23 cellular contexts compared by ENCODE assay signal in genomic region chr11:20639688-20640087, GRCh38. TPM values are rescaled to one million over a fixed set of nuclear protein-coding genes. Genes with fewer than 3 reads are reported as not detected.
DNase-seq lines count a peak whose midpoint lies in the region; ATAC-seq, FAIRE-seq and TF ChIP-seq lines count a peak whose summit lies in the region.
"Had no signal": no experiment of that assay in that cellular context is flagged by ENCODE, and none has a peak within 500 bp of the region (broad histone marks: within the 10 kb centered on the region; RNA-seq: fewer than 3 reads in every experiment).

No MANE protein-coding gene starts in this region.

- H3K9me3 ChIP-seq in right lobe of liver (no peaks in the 10 kb centered on the region), HepG2 (ENCODE audit: low read length) (no peaks in the 10 kb centered on the region)
- H3K9me3 ChIP-seq: HAP-1 had no signal

- H3K79me2 ChIP-seq in HepG2 (ENCODE audit: insufficient read depth, low read length) = no peaks in the 10 kb centered on the region

- DNase-seq in right lobe of liver (peak in 1 of 3 donors; percentile 60), HepG2 (ENCODE audit: low spot score) (no peak), G401 (ENCODE audit: low spot score) (peak; percentile 76), cerebellum (ENCODE audit: low spot score) (peak; percentile 61), cardiac septum (ENCODE audit: low spot score) (no peak), HT-29 (ENCODE audit: low spot score) (no peak)
- DNase-seq: C1 segment of cervical spinal cord; Calu3; CD4-positive, alpha-beta memory T cell; COR-L47; DMS79; EL; GF-D8; GOT3; HFFc6 had no signal

- POLR2A ChIA-PET in HepG2 (lab: Yijun Ruan, JAX) = no interaction called here

- H2AFZ ChIP-seq in HepG2 (ENCODE audit: low read length) = no peak overlapping the region

- CTCF ChIA-PET in HepG2 (lab: Yijun Ruan, JAX; ENCODE audit: low intra/inter-chr PET ratio, low total read pairs) = no interaction called here

- WGBS in right lobe of liver (ENCODE audit: insufficient coverage, low coverage, low lambda C conversion rate, missing lambda C conversion rate) = 11% methylated on average over 2 of the region's 3 CpGs
- 10% methylated on average over 2 of the region's 3 CpGs for WGBS in HepG2 (ENCODE audit: low lambda C conversion rate)

- BruUV-seq in HepG2 (replicated peaks; lab: Mats Ljungman, UMichigan) = no TSS peak

- H3K4me2 ChIP-seq in HepG2 (ENCODE audit: low read depth, low read length) = no peak overlapping the region

- H3K4me1 ChIP-seq in right lobe of liver (no peaks in the 10 kb centered on the region), HepG2 (ENCODE audit: insufficient read depth, low read length) (no peaks in the 10 kb centered on the region)
- H3K4me1 ChIP-seq: HAP-1 had no signal

- no peaks in the 10 kb centered on the region for H4K20me1 ChIP-seq in HepG2 (ENCODE audit: insufficient read depth, low read length)

- H3K27me3 ChIP-seq in right lobe of liver (no peaks in the 10 kb centered on the region), HepG2 (ENCODE audit: control insufficient read depth in 1 of 2, insufficient read depth in 2 of 2, low read length in 2 of 2) (peaks cover 0 to 13% of the 10 kb centered on the region in 2 experiments; a peak in 3 of 5 replicates)

- H3K36me3 ChIP-seq in right lobe of liver = no peaks in the 10 kb centered on the region
- no peaks in the 10 kb centered on the region for H3K36me3 ChIP-seq in HepG2 (replicated peaks in 1 of 2; ENCODE audit: control insufficient read depth in 1 of 2, insufficient read depth in 2 of 2, low read length in 2 of 2)
- H3K36me3 ChIP-seq: HAP-1 had no signal

- H3K27ac ChIP-seq in right lobe of liver = no peak overlapping the region
- H3K27ac ChIP-seq in HepG2 (ENCODE audit: extremely low read length, insufficient read depth, low read length) = no peak overlapping the region

- intact Hi-C loops in right lobe of liver (cut with DNase I) (no loop called here), HepG2 (cut with micrococcal nuclease; ENCODE audit: unreplicated experiment) (no loop called here), cardiac septum (cut with DNase I) (loop anchor here (10.0 kb wide), 1 partner anchor 1515 kb away; no protein-coding TSS in a partner anchor)

- H3K4me3 ChIP-seq in right lobe of liver (no peak overlapping the region), HepG2 (replicated peaks in 1 of 3; ENCODE audit: insufficient read depth in 1 of 3, low read depth in 2 of 3, low read length in 3 of 3) (no peak overlapping the region)
- H3K4me3 ChIP-seq: HAP-1 had no signal

- TF ChIP-seq CTCF in right lobe of liver (IDR thresholded peaks at IDR 0.05) = no peak
- no peak for TF ChIP-seq CTCF in HepG2 (CRISPR knock-in tag; IDR thresholded peaks at IDR 0.05)

- no peak for TF ChIP-seq RAD21 in HepG2 (CRISPR knock-in tag; IDR thresholded peaks at IDR 0.05)

- in situ Hi-C loops in HepG2 (cut with HindIII; ENCODE audit: extremely low pct_ligation_motif_present, low pct_unique_long_range_greater_than_20kb) = loop anchor here (25.0 kb wide), 1 partner anchor 1673 kb away; no protein-coding TSS in a partner anchor
- in situ Hi-C loops in G401 (cut with HindIII; ENCODE audit: low sequenced_read_pairs) = no loop called here

- TF ChIP-seq POLR2A in right lobe of liver (IDR thresholded peaks at IDR 0.05) (no peak), HepG2 (IDR thresholded peaks at IDR 0.05; ENCODE audit: insufficient read depth in 1 of 2, low read depth in 2 of 2, low read length in 2 of 2) (no peak)

- ATAC-seq in right lobe of liver (peak in 3 of 4 donors; percentile 26 to 91 (median 28)), HepG2 (no peak), HG03095 (IDR thresholded peaks at IDR 0.05; ENCODE audit: unreplicated experiment) (no peak)

- FAIRE-seq in HepG2 (lab: Jason Lieb, UNC) = no peak
- FAIRE-seq: GM12891, GM18507, H54 had no signal

- H3K9ac ChIP-seq in HepG2 (ENCODE audit: insufficient read depth, low read depth, low read length) = no peak overlapping the region

- TF ChIP-seq EP300 in HepG2 (IDR thresholded peaks at IDR 0.05; ENCODE audit: low read depth in 2 of 2, low read length in 2 of 2) (no peak), HepG2 (CRISPR knock-in tag; IDR thresholded peaks at IDR 0.05; ENCODE audit: borderline replicate concordance) (no peak)

TF ChIP-seq in HepG2, 621 proteins besides CTCF, POLR2A, EP300 and RAD21:
- TF ChIP-seq RORA (CRISPR knock-in tag; IDR thresholded peaks at IDR 0.05) = no peak
- TF ChIP-seq SAP130 (CRISPR knock-in tag; IDR thresholded peaks at IDR 0.05; ENCODE audit: low read depth) = no peak
- TF ChIP-seq KDM3A (CRISPR knock-in tag; IDR thresholded peaks at IDR 0.05; ENCODE audit: low read depth) = no peak
- TF ChIP-seq, protein P1, sequence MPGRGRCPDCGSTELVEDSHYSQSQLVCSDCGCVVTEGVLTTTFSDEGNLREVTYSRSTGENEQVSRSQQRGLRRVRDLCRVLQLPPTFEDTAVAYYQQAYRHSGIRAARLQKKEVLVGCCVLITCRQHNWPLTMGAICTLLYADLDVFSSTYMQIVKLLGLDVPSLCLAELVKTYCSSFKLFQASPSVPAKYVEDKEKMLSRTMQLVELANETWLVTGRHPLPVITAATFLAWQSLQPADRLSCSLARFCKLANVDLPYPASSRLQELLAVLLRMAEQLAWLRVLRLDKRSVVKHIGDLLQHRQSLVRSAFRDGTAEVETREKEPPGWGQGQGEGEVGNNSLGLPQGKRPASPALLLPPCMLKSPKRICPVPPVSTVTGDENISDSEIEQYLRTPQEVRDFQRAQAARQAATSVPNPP (CRISPR knock-in tag; IDR thresholded peaks at IDR 0.05) = no peak
- TF ChIP-seq NFE2L2 (IDR thresholded peaks at IDR 0.05; ENCODE audit: low read length) = no peak

RNA-seq across cellular contexts. Expression of gene NELL1, which starts 29.7 kb away (rescaled TPM):
- total RNA-seq in right lobe of liver = not detected
- not detected in 2 replicates for total RNA-seq in HepG2 (2016; rRNA removed; fragmentation: Illumina TruSeq; extraction: Trizol)
- total RNA-seq in HepG2 (2016; cell fraction: cytosol; rRNA removed; fragmentation: Illumina TruSeq; extraction: Trizol; ENCODE audit: low read depth) = not detected in 2 replicates
- not detected in 2 replicates for total RNA-seq in HepG2 (2016; cell fraction: insoluble cytoplasmic fraction; rRNA removed; fragmentation: Illumina TruSeq; extraction: Trizol)
- total RNA-seq in HepG2 (2016; cell fraction: membrane; rRNA removed; fragmentation: Illumina TruSeq; extraction: Trizol) = not detected in 2 replicates
- total RNA-seq in HepG2 (2016; cell fraction: nucleus; rRNA removed; fragmentation: Illumina TruSeq; extraction: Trizol) = not detected in 2 replicates
- polyA plus RNA-seq in HepG2 (2011; rRNA removed) = not detected in 2 replicates
- polyA plus RNA-seq in HepG2 (2011; cell fraction: cytosol; rRNA removed) = not detected in 2 replicates
- polyA plus RNA-seq in HepG2 (2011; cell fraction: nucleus; rRNA removed) = not detected in 2 replicates
- polyA plus RNA-seq in HepG2 (2012) = not detected in 2 replicates
- not detected in 2 replicates for polyA plus RNA-seq in HepG2 (2016; cell fraction: cytosol; fragmentation: Illumina TruSeq; extraction: Trizol; ENCODE audit: low read depth)
- polyA plus RNA-seq in HepG2 (2016; cell fraction: insoluble cytoplasmic fraction; fragmentation: Illumina TruSeq; extraction: Trizol; ENCODE audit: low read depth) = not detected in 2 replicates
- polyA plus RNA-seq in HepG2 (2016; cell fraction: membrane; fragmentation: Illumina TruSeq; extraction: Trizol; ENCODE audit: low read depth) = not detected in 2 replicates
- polyA plus RNA-seq in HepG2 (2016; cell fraction: nucleus; fragmentation: Illumina TruSeq; extraction: Trizol; ENCODE audit: insufficient read depth, low read depth) = not detected in 2 replicates
- not detected in 2 replicates for polyA minus RNA-seq in HepG2 (2011; rRNA and poly(A)+ RNA removed; ENCODE audit: low replicate concordance)
- not detected in 2 replicates for polyA minus RNA-seq in HepG2 (2011; cell fraction: cytosol; rRNA and poly(A)+ RNA removed)
- not detected in 2 replicates for polyA minus RNA-seq in HepG2 (2011; cell fraction: nucleus; rRNA and poly(A)+ RNA removed)
- total RNA-seq in G401 (2014; rRNA removed; shearing (Covaris generic)) = 0.34 and 0.86 TPM in 2 replicates
- 58.3 TPM for total RNA-seq in cerebellum
- not detected for total RNA-seq in cardiac septum
- 0.13 TPM in 1 of 2 replicates, not detected in the other for total RNA-seq in HT-29 (2014; rRNA removed; shearing (Covaris generic))
- total RNA-seq: A172; Calu3; CD4-positive, alpha-beta memory T cell; HFFc6 had no signal
- polyA plus RNA-seq: BJ; CD4-positive, alpha-beta memory T cell had no signal

RNA-seq across cellular contexts. Expression of gene SLC6A5, which starts 40.3 kb away (rescaled TPM):
- not detected for total RNA-seq in right lobe of liver
- not detected in 2 replicates for total RNA-seq in HepG2 (2016; rRNA removed; fragmentation: Illumina TruSeq; extraction: Trizol)
- total RNA-seq in HepG2 (2016; cell fraction: cytosol; rRNA removed; fragmentation: Illumina TruSeq; extraction: Trizol; ENCODE audit: low read depth) = not detected in 2 replicates
- not detected in 2 replicates for total RNA-seq in HepG2 (2016; cell fraction: insoluble cytoplasmic fraction; rRNA removed; fragmentation: Illumina TruSeq; extraction: Trizol)
- not detected in 2 replicates for total RNA-seq in HepG2 (2016; cell fraction: membrane; rRNA removed; fragmentation: Illumina TruSeq; extraction: Trizol)
- not detected in 2 replicates for total RNA-seq in HepG2 (2016; cell fraction: nucleus; rRNA removed; fragmentation: Illumina TruSeq; extraction: Trizol)
- polyA plus RNA-seq in HepG2 (2011; rRNA removed) = not detected in 2 replicates
- not detected in 2 replicates for polyA plus RNA-seq in HepG2 (2011; cell fraction: cytosol; rRNA removed)
- polyA plus RNA-seq in HepG2 (2011; cell fraction: nucleus; rRNA removed) = not detected in 2 replicates
- polyA plus RNA-seq in HepG2 (2012) = not detected in 2 replicates
- polyA plus RNA-seq in HepG2 (2016; cell fraction: cytosol; fragmentation: Illumina TruSeq; extraction: Trizol; ENCODE audit: low read depth) = not detected in 2 replicates
- polyA plus RNA-seq in HepG2 (2016; cell fraction: insoluble cytoplasmic fraction; fragmentation: Illumina TruSeq; extraction: Trizol; ENCODE audit: low read depth) = not detected in 2 replicates
- polyA plus RNA-seq in HepG2 (2016; cell fraction: membrane; fragmentation: Illumina TruSeq; extraction: Trizol; ENCODE audit: low read depth) = not detected in 2 replicates
- not detected in 2 replicates for polyA plus RNA-seq in HepG2 (2016; cell fraction: nucleus; fragmentation: Illumina TruSeq; extraction: Trizol; ENCODE audit: insufficient read depth, low read depth)
- not detected in 2 replicates for polyA minus RNA-seq in HepG2 (2011; rRNA and poly(A)+ RNA removed; ENCODE audit: low replicate concordance)
- polyA minus RNA-seq in HepG2 (2011; cell fraction: cytosol; rRNA and poly(A)+ RNA removed) = not detected in 2 replicates
- polyA minus RNA-seq in HepG2 (2011; cell fraction: nucleus; rRNA and poly(A)+ RNA removed) = not detected in 2 replicates
- not detected in 2 replicates for total RNA-seq in G401 (2014; rRNA removed; shearing (Covaris generic))
- 10.9 TPM for total RNA-seq in cerebellum
- not detected for total RNA-seq in cardiac septum
- not detected in 2 replicates for total RNA-seq in HT-29 (2014; rRNA removed; shearing (Covaris generic))
- total RNA-seq: A172; A673; Calu3; CD4-positive, alpha-beta memory T cell; HFFc6 had no signal
- polyA plus RNA-seq: BJ; CD4-positive, alpha-beta memory T cell had no signal

Comparison
In these comparisons a context has a peak if more than half of its experiments do, and no peak if none do; other contexts are left out.
1. ATAC-seq: peak in right lobe of liver (3 of 4); none in HepG2 (single experiment) and HG03095 (single experiment).
2. DNase-seq: peak in G401 (single experiment) and cerebellum (single experiment); none in HepG2 (single experiment), cardiac septum (single experiment) and HT-29 (single experiment).
3. RNA of gene NELL1, which starts 29.7 kb away (total RNA-seq): 58.3 TPM in cerebellum (single experiment); 0.34 to 0.86 TPM in G401, not detected in right lobe of liver, not detected in HepG2, not detected in cardiac septum (single experiment) and 0.13 TPM in HT-29; every median in the first group is over 10 times any median in the second.
4. RNA of gene SLC6A5, which starts 40.3 kb away (total RNA-seq): 10.9 TPM in cerebellum (single experiment); not detected in cardiac septum (single experiment), not detected in right lobe of liver, not detected in HepG2, not detected in G401 and not detected in HT-29; every median in the first group is over 10 times any median in the second.